Comparison of ENCODE assay signal across 8 cellular contexts in genomic region chr14:68140111-68140741, GRCh38.
A peak's percentile ranks its signal among the peaks of the same experiment; 100 is the strongest.
DNase-seq lines count a peak whose midpoint lies in the region; ATAC-seq, FAIRE-seq and TF ChIP-seq lines count a peak whose summit lies in the region.

No MANE protein-coding gene starts in this region.

- H3K4me3 Mint-ChIP-seq in neural progenitor cell = no peak overlapping the region
- H3K4me3 Mint-ChIP-seq in activated CD4-positive, alpha-beta T cell treated with anti-CD3 and anti-CD28 coated beads, Interleukin-2, amount 10 ng/mL, durations not matched to agents 7 days and 5 days = no peak overlapping the region

- H3K4me2 ChIP-seq in neural progenitor cell = peak overlapping the region; percentile 23

- H3K9ac ChIP-seq in neural progenitor cell = no peak overlapping the region

- no peaks in the 10 kb centered on the region for H3K9me3 Mint-ChIP-seq in neural progenitor cell
- H3K9me3 Mint-ChIP-seq in activated CD4-positive, alpha-beta T cell treated with anti-CD3 and anti-CD28 coated beads, Interleukin-2, amount 10 ng/mL, durations not matched to agents 7 days and 5 days = no peaks in the 10 kb centered on the region

- H3K36me3 Mint-ChIP-seq in neural progenitor cell = no peaks in the 10 kb centered on the region
- no peaks in the 10 kb centered on the region for H3K36me3 Mint-ChIP-seq in activated CD4-positive, alpha-beta T cell treated with anti-CD3 and anti-CD28 coated beads, Interleukin-2, amount 10 ng/mL, durations not matched to agents 7 days and 5 days (ENCODE audit: low read depth)

- no peaks in the 10 kb centered on the region for H3K36me3 ChIP-seq in neural progenitor cell

- H3K27me3 Mint-ChIP-seq in neural progenitor cell (ENCODE audit: insufficient read depth, low read depth) = no peaks in the 10 kb centered on the region
- H3K27me3 Mint-ChIP-seq in activated CD4-positive, alpha-beta T cell treated with anti-CD3 and anti-CD28 coated beads, Interleukin-2, amount 10 ng/mL, durations not matched to agents 7 days and 5 days = no peaks in the 10 kb centered on the region

- H3F3A ChIP-seq in neural progenitor cell (ENCODE audit: low read depth) = peaks cover 33% of the 10 kb centered on the region

- no peak for FAIRE-seq in GM12892 (lab: Jason Lieb, UNC)

- peak overlapping the region; percentile 99 for H3K27ac Mint-ChIP-seq in neural progenitor cell
- no peak overlapping the region for H3K27ac Mint-ChIP-seq in activated CD4-positive, alpha-beta T cell treated with anti-CD3 and anti-CD28 coated beads, Interleukin-2, amount 10 ng/mL, durations not matched to agents 7 days and 5 days

- CTCF ChIA-PET in activated CD4-positive, alpha-beta T cell treated with anti-CD3 and anti-CD28 coated beads, Interleukin-2, amount 10 ng/mL, durations not matched to agents 7 days and 5 days (lab: Charles Lee) = interaction anchor here (1.1 kb wide), 1 partner anchor 14 kb away, joined by 3 read pairs; no protein-coding TSS in a partner anchor

- H3K79me2 ChIP-seq in neural progenitor cell (ENCODE audit: low read depth) = no peaks in the 10 kb centered on the region

- H3K4me1 ChIP-seq in neural progenitor cell = peaks cover 45% of the 10 kb centered on the region

- H3K4me1 Mint-ChIP-seq in neural progenitor cell = peaks cover 71% of the 10 kb centered on the region
- peaks cover 7% of the 10 kb centered on the region for H3K4me1 Mint-ChIP-seq in activated CD4-positive, alpha-beta T cell treated with anti-CD3 and anti-CD28 coated beads, Interleukin-2, amount 10 ng/mL, durations not matched to agents 7 days and 5 days

- H3K27me3 ChIP-seq in neural progenitor cell = no peaks in the 10 kb centered on the region

- no peak for TF ChIP-seq POLR2A in GM12892 (IDR thresholded peaks at IDR 0.05; ENCODE audit: low read depth, low read length)

- H2AFZ ChIP-seq in neural progenitor cell (replicated peaks) = no peak overlapping the region

- POLR2A ChIA-PET in activated CD4-positive, alpha-beta T cell treated with anti-CD3 and anti-CD28 coated beads, Interleukin-2, amount 10 ng/mL, durations not matched to agents 7 days and 5 days (lab: Charles Lee) = no interaction called here

- intact Hi-C loops in head of caudate nucleus (cut with DNase I) = no loop called here

- peak; percentile 97 for DNase-seq in ELR (ENCODE audit: low read depth)
- peak; percentile 54 for DNase-seq in NCI-H510A treated with DMSO at 0.1 percent for 48 hours (lab: John Stamatoyannopoulos, UW)
- peak; percentile 97 for DNase-seq in epithelial cell of prostate (ENCODE audit: low read depth, low spot score)
- peak; percentile 47 for DNase-seq in neural progenitor cell (ENCODE audit: low spot score)
- no peak for DNase-seq in head of caudate nucleus
- no peak for DNase-seq in activated CD4-positive, alpha-beta T cell treated with anti-CD3 and anti-CD28 coated beads, Interleukin-2, amount 10 ng/mL, durations not matched to agents 7 days and 5 days
- DNase-seq in GM12892 (ENCODE audit: insufficient read length) = no peak

- peak overlapping the region; percentile 91 for H3K27ac ChIP-seq in epithelial cell of prostate
- H3K27ac ChIP-seq in neural progenitor cell = peak overlapping the region; percentile 3

- no peaks in the 10 kb centered on the region for H4K20me1 ChIP-seq in neural progenitor cell (ENCODE audit: low read depth)

- TF ChIP-seq CTCF in neural progenitor cell (IDR thresholded peaks at IDR 0.05) = no peak

- no peaks in the 10 kb centered on the region for H3K9me3 ChIP-seq in neural progenitor cell (ENCODE audit: low read depth)

- no peak for ATAC-seq in HG03342 (IDR thresholded peaks at IDR 0.05; ENCODE audit: unreplicated experiment)

- no peak overlapping the region for H3K4me3 ChIP-seq in neural progenitor cell

Comparison
In these comparisons a context has a peak if more than half of its experiments do, and no peak if none do; other contexts are left out.
1. DNase-seq: peak in ELR (single experiment), NCI-H510A treated with DMSO at 0.1 percent for 48 hours (single experiment), epithelial cell of prostate (single experiment) and neural progenitor cell (single experiment); none in head of caudate nucleus (0 of 42), activated CD4-positive, alpha-beta T cell treated with anti-CD3 and anti-CD28 coated beads, Interleukin-2, amount 10 ng/mL, durations not matched to agents 7 days and 5 days (single experiment) and GM12892 (single experiment).